16 cellular contexts compared by ENCODE assay signal in genomic region chr6:151088599-151088935, GRCh38.
"Had no signal": no experiment of that assay in that cellular context is flagged by ENCODE, and none has a peak within 500 bp of the region (broad histone marks: within the 10 kb centered on the region; RNA-seq: fewer than 3 reads in every experiment).

No MANE protein-coding gene starts in this region.

- H3K9me3 Mint-ChIP-seq: activated CD4-positive, alpha-beta memory T cell treated with anti-CD3 and anti-CD28 coated beads, Interleukin-2, amount 10 ng/mL, durations not matched to agents 7 days and 5 days; activated naive CD4-positive, alpha-beta T cell treated with anti-CD3 and anti-CD28 coated beads, Interleukin-2, amount 50 U/mL, for 24 hours; natural killer cell; WTC11 had no signal

- H3K36me3 Mint-ChIP-seq: natural killer cell had no signal

- DNase-seq: activated CD4-positive, alpha-beta memory T cell treated with anti-CD3 and anti-CD28 coated beads, Interleukin-2, amount 10 ng/mL, durations not matched to agents 7 days and 5 days; activated CD4-positive, alpha-beta T cell treated with anti-CD3 and anti-CD28 coated beads for 4 hours; activated effector memory CD4-positive, alpha-beta T cell treated with anti-CD3 and anti-CD28 coated beads, Interleukin-2, amount 50 U/mL, for 16 hours; activated T-cell treated with anti-CD3 and anti-CD28 coated beads, Interleukin-2, amount 50 U/mL, for 48 hours; gastrocnemius medialis; mammary epithelial cell; natural killer cell; occipital lobe; psoas muscle; sigmoid colon; stimulated activated CD4-positive, alpha-beta T cell treated with anti-CD3 and anti-CD28 coated beads, Interleukin-12 subunit alpha, Interleukin-12 subunit beta, amount 100 ng/mL, for 4 hours; stimulated activated CD4-positive, alpha-beta T cell treated with anti-CD3 and anti-CD28 coated beads, Interleukin-2, amount 100 ng/mL, for 24 hours; stomach; T-helper 17 cell had no signal

- H3K36me3 ChIP-seq: gastrocnemius medialis, sigmoid colon had no signal

- H3K9me3 ChIP-seq: gastrocnemius medialis, psoas muscle, sigmoid colon, stomach had no signal

- H3K4me1 Mint-ChIP-seq: activated naive CD4-positive, alpha-beta T cell treated with anti-CD3 and anti-CD28 coated beads, Interleukin-2, amount 50 U/mL, for 24 hours; natural killer cell; T-helper 17 cell had no signal

- H3K4me3 ChIP-seq: gastrocnemius medialis, psoas muscle, sigmoid colon, stomach had no signal

- H3K4me1 ChIP-seq: gastrocnemius medialis, psoas muscle, sigmoid colon had no signal

- H3K27ac ChIP-seq: psoas muscle, sigmoid colon had no signal

- H3K27me3 Mint-ChIP-seq: activated CD4-positive, alpha-beta memory T cell treated with anti-CD3 and anti-CD28 coated beads, Interleukin-2, amount 10 ng/mL, durations not matched to agents 7 days and 5 days; activated naive CD4-positive, alpha-beta T cell treated with anti-CD3 and anti-CD28 coated beads, Interleukin-2, amount 50 U/mL, for 24 hours; T-helper 17 cell had no signal

- H3K27ac Mint-ChIP-seq: activated CD4-positive, alpha-beta memory T cell treated with anti-CD3 and anti-CD28 coated beads, Interleukin-2, amount 10 ng/mL, durations not matched to agents 7 days and 5 days; activated naive CD4-positive, alpha-beta T cell treated with anti-CD3 and anti-CD28 coated beads, Interleukin-2, amount 50 U/mL, for 24 hours; natural killer cell; T-helper 17 cell had no signal

- ATAC-seq: natural killer cell, psoas muscle, T-helper 17 cell, WTC11 had no signal

- H3K27me3 ChIP-seq: gastrocnemius medialis, sigmoid colon, stomach had no signal

- H3K4me3 Mint-ChIP-seq: activated CD4-positive, alpha-beta memory T cell treated with anti-CD3 and anti-CD28 coated beads, Interleukin-2, amount 10 ng/mL, durations not matched to agents 7 days and 5 days; activated naive CD4-positive, alpha-beta T cell treated with anti-CD3 and anti-CD28 coated beads, Interleukin-2, amount 50 U/mL, for 24 hours; natural killer cell; T-helper 17 cell; WTC11 had no signal
